In genomic region chr5:16507716-16508115, GRCh38 we compare ENCODE assay signal across 19 cellular contexts. TPM values are rescaled to one million over a fixed set of nuclear protein-coding genes. Genes with fewer than 3 reads are reported as not detected.
DNase-seq lines count a peak whose midpoint lies in the region; ATAC-seq and TF ChIP-seq lines count a peak whose summit lies in the region.
"Had no signal": no experiment of that assay in that cellular context is flagged by ENCODE, and none has a peak within 500 bp of the region (broad histone marks: within the 10 kb centered on the region; RNA-seq: fewer than 3 reads in every experiment).

No MANE protein-coding gene starts in this region.

- H3K23ac ChIP-seq in mesenchymal stem cell (ENCODE audit: low read length in 2 of 2), result no peak overlapping the region

- H3K4me3 Mint-ChIP-seq in chondrocyte (ENCODE audit: unreplicated experiment) (no peak overlapping the region), type B pancreatic cell (peak overlapping the region; percentile 47)
- H3K4me3 Mint-ChIP-seq: activated naive CD4-positive, alpha-beta T cell treated with anti-CD3 and anti-CD28 coated beads, Interleukin-2, amount 50 U/mL, for 24 hours; mesothelial cell of epicardium had no signal

- no peaks in the 10 kb centered on the region for H3K36me3 Mint-ChIP-seq in chondrocyte (ENCODE audit: low read depth)
- no peaks in the 10 kb centered on the region for H3K36me3 Mint-ChIP-seq in type B pancreatic cell
- H3K36me3 Mint-ChIP-seq: mesothelial cell of epicardium had no signal

- H3K36me3 ChIP-seq in cardiac muscle cell (no peaks in the 10 kb centered on the region), mesenchymal stem cell (ENCODE audit: control insufficient read depth in 1 of 2, insufficient read depth in 2 of 2, low read depth in 1 of 2, low read length in 2 of 2) (no peaks in the 10 kb centered on the region)
- H3K36me3 ChIP-seq: prostate gland had no signal

- H3K27me3 ChIP-seq in cardiac muscle cell (no peaks in the 10 kb centered on the region), mesenchymal stem cell (ENCODE audit: control insufficient read depth in 1 of 2, insufficient read depth in 1 of 2, low read length in 2 of 2) (no peaks in the 10 kb centered on the region)

- ATAC-seq in left ventricle myocardium superior (no peak), GM18858 (IDR thresholded peaks at IDR 0.05; ENCODE audit: unreplicated experiment) (no peak)
- ATAC-seq: A549, esophagus mucosa had no signal

- H2BK5ac ChIP-seq in mesenchymal stem cell (ENCODE audit: low read depth, low read length, poor library complexity, severe bottlenecking), result no peak overlapping the region

- H2AK5ac ChIP-seq in mesenchymal stem cell (ENCODE audit: low read length, severe bottlenecking), result no peak overlapping the region

- H3K27ac ChIP-seq in cardiac muscle cell, result peak overlapping the region; percentile 90
- H3K27ac ChIP-seq in mesenchymal stem cell (ENCODE audit: low read length, poor library complexity, severe bottlenecking), result no peak overlapping the region
- H3K27ac ChIP-seq: A549, KMS-11 had no signal

- peak overlapping the region; percentile 65 for H3K9ac ChIP-seq in mesenchymal stem cell (ENCODE audit: low read length)
- H3K9ac ChIP-seq: KMS-11 had no signal

- H3K27ac Mint-ChIP-seq in chondrocyte (ENCODE audit: unreplicated experiment) (peak overlapping the region; percentile 63), type B pancreatic cell (no peak overlapping the region)
- H3K27ac Mint-ChIP-seq: activated naive CD4-positive, alpha-beta T cell treated with anti-CD3 and anti-CD28 coated beads, Interleukin-2, amount 50 U/mL, for 24 hours; mesothelial cell of epicardium had no signal

- intact Hi-C loops in left ventricle myocardium superior (cut with micrococcal nuclease), result no loop called here

- no peak overlapping the region for H3K4ac ChIP-seq in mesenchymal stem cell (ENCODE audit: low read depth in 1 of 2, low read length in 2 of 2)

- DNase-seq in cardiac muscle cell (ENCODE audit: low read depth in 1 of 2, low spot score in 1 of 2) (no peak), left ventricle myocardium superior (no peak), chondrocyte (ENCODE audit: low spot score) (no peak), mesenchymal stem cell (no peak), type B pancreatic cell (ENCODE audit: extremely low spot score, unreplicated experiment) (no peak), SW 1271 (lab: John Stamatoyannopoulos, UW) (no peak), nucleus accumbens (lab: John Stamatoyannopoulos, UW) (no peak)
- DNase-seq: activated CD8-positive, alpha-beta memory T cell treated with anti-CD3 and anti-CD28 coated beads, Interleukin-2, amount 50 U/mL, for 48 hours; COR-L47; NCI-H1436 treated with DMSO at 0.1 percent for 48 hours; OCI-M1; stimulated activated CD4-positive, alpha-beta T cell treated with anti-CD3 and anti-CD28 coated beads, Interleukin-4, amount 100 ng/mL, for 1 hour had no signal

- H3K4me1 Mint-ChIP-seq in chondrocyte (ENCODE audit: low read depth) (peaks cover 33% of the 10 kb centered on the region), type B pancreatic cell (ENCODE audit: unreplicated experiment) (peaks cover 14% of the 10 kb centered on the region)

- H3K9me3 Mint-ChIP-seq in chondrocyte (ENCODE audit: low read depth) (peaks cover 3% of the 10 kb centered on the region), type B pancreatic cell (no peaks in the 10 kb centered on the region)
- H3K9me3 Mint-ChIP-seq: activated naive CD4-positive, alpha-beta T cell treated with anti-CD3 and anti-CD28 coated beads, Interleukin-2, amount 50 U/mL, for 24 hours had no signal

- H2BK15ac ChIP-seq in mesenchymal stem cell (ENCODE audit: low read depth, poor library complexity, severe bottlenecking), result no peak overlapping the region

- H3K4me3 ChIP-seq in cardiac muscle cell, result peak overlapping the region; percentile 38
- H3K4me3 ChIP-seq in mesenchymal stem cell (ENCODE audit: insufficient read depth in 1 of 2, low read depth in 1 of 2, low read length in 2 of 2), result no peak overlapping the region
- H3K4me3 ChIP-seq: A549 had no signal

- TF ChIP-seq CTCF in cardiac muscle cell (IDR thresholded peaks at IDR 0.05; ENCODE audit: low read depth, low read length) (no peak), chondrocyte (IDR thresholded peaks at IDR 0.05) (no peak), type B pancreatic cell (conservative IDR thresholded peaks at IDR 0.05) (no peak)

- no peak overlapping the region for H2AFZ ChIP-seq in mesenchymal stem cell (ENCODE audit: low read depth, low read length)

- no peak overlapping the region for H3K18ac ChIP-seq in mesenchymal stem cell (ENCODE audit: low read depth in 1 of 2, low read length in 2 of 2)

- H2BK120ac ChIP-seq in mesenchymal stem cell (ENCODE audit: low read depth, low read length), result no peak overlapping the region

- H3K4me1 ChIP-seq in cardiac muscle cell (ENCODE audit: low read depth), result peaks cover 21% of the 10 kb centered on the region
- H3K4me1 ChIP-seq in mesenchymal stem cell (ENCODE audit: control insufficient read depth, insufficient read depth, low read depth, low read length), result peaks cover 4% of the 10 kb centered on the region
- H3K4me1 ChIP-seq: A549, prostate gland had no signal

- no peaks in the 10 kb centered on the region for H3K79me1 ChIP-seq in mesenchymal stem cell (replicated peaks; ENCODE audit: low read length, poor library complexity, severe bottlenecking)

- H2BK12ac ChIP-seq in mesenchymal stem cell (ENCODE audit: low read length in 2 of 2), result no peak overlapping the region

- no peak overlapping the region for H4K91ac ChIP-seq in mesenchymal stem cell (ENCODE audit: low read length)

- H3K9me3 ChIP-seq in cardiac muscle cell (ENCODE audit: low read depth) (no peaks in the 10 kb centered on the region), mesenchymal stem cell (ENCODE audit: control insufficient read depth, low read length) (no peaks in the 10 kb centered on the region)
- H3K9me3 ChIP-seq: A549, prostate gland had no signal

- no peak overlapping the region for H3K14ac ChIP-seq in mesenchymal stem cell (ENCODE audit: low read length in 2 of 2)

- no peak overlapping the region for H4K8ac ChIP-seq in mesenchymal stem cell (ENCODE audit: low read length)

- H3K4me2 ChIP-seq in mesenchymal stem cell (ENCODE audit: low read length, poor library complexity, severe bottlenecking), result no peak overlapping the region
- H3K4me2 ChIP-seq: KMS-11 had no signal

- H3K27me3 Mint-ChIP-seq in chondrocyte (ENCODE audit: low read depth) (no peaks in the 10 kb centered on the region), type B pancreatic cell (no peaks in the 10 kb centered on the region)
- H3K27me3 Mint-ChIP-seq: activated naive CD4-positive, alpha-beta T cell treated with anti-CD3 and anti-CD28 coated beads, Interleukin-2, amount 50 U/mL, for 24 hours had no signal

RNA-seq across cellular contexts. Expression of gene ZNF622, which starts 42.1 kb away (rescaled TPM):
- total RNA-seq in cardiac muscle cell (38.5 and 44.3 TPM in 2 replicates), left ventricle myocardium superior (58.4 TPM), chondrocyte (30.5 to 32.7 TPM (median 30.9 TPM) in 3 replicates), type B pancreatic cell (ENCODE audit: low replicate concordance) (24.3 and 32.5 TPM in 2 replicates)
- 42.4 TPM in 2 replicates for polyA plus RNA-seq in cardiac muscle cell
- 40.8 TPM for polyA plus RNA-seq in mesenchymal stem cell (2013, experiment 1 of 2)
- 41.3 TPM for polyA plus RNA-seq in mesenchymal stem cell (2013, experiment 2 of 2)
